In genomic region chrX:117458243-117458968, GRCh38 we compare ENCODE assay signal across 8 cellular contexts.
"Had no signal": no experiment of that assay in that cellular context is flagged by ENCODE, and none has a peak within 500 bp of the region (broad histone marks: within the 10 kb centered on the region; RNA-seq: fewer than 3 reads in every experiment).

No MANE protein-coding gene starts in this region.

- DNase-seq: GM23248, GOT3, H7, HFFc6 had no signal

- H3K36me3 ChIP-seq: HAP-1 had no signal

- H3K4me3 ChIP-seq: GM23248, HAP-1 had no signal

- ATAC-seq: HCT116, HepG2 had no signal

- H3K27ac ChIP-seq: GM23248, HL-60 had no signal

- H3K4me1 ChIP-seq: HAP-1 had no signal

- H3K9me3 ChIP-seq: HAP-1 had no signal
